Comparison of ENCODE assay signal across 8 cellular contexts in the genomic region with DNA sequence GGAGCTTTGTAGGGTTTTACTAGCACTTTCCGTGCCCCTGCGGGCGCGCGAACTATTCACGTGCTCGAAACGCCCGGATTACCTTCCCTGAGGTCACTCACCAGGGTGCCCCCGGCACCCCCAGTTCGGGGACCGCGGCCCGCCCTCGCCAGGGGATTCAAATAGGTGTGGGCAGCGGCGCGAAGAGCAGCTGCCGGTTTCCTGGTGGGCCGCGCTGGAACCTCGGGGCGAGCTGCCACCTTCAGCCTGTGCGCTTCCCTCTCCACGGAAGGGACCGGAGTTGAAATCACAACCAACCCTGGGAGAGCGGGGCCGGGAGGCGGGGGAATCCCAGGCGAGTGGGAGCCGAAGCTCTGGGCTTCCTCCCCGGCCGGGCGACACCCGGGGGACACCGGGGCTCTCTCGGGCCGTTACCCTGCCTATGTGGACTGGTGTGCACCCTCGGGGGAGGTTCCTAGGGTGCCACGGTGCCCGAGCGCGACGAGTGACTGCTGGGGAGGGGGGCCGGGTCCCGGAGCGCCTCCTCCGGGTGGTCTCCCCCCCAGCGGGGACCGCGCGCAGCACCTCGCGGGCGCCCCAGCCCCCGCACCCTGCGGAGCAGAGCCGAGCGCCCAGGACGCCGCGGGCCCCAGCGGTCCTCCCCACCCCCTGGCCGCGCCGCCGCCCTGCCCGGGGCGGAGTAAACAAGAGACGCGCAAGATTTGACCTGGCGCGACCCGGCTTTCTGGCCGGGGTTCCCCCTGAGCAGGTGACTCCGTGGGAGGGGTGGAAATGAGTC. TPM values are rescaled to one million over a fixed set of nuclear protein-coding genes. Genes with fewer than 3 reads are reported as not detected.
DNase-seq lines count a peak whose midpoint lies in the region; ATAC-seq and TF ChIP-seq lines count a peak whose summit lies in the region.

No MANE protein-coding gene starts in this region.

- no CpG with 5 or more reads among the region's 76 CpGs for WGBS in trophoblast cell (ENCODE audit: extremely low coverage, insufficient coverage, insufficient read length)
- WGBS in upper lobe of left lung, 2 donors = 0% methylated on average over 21 to 39 of the region's 76 CpGs

- H3K4me1 ChIP-seq in cardiac muscle cell (ENCODE audit: low read depth) (peaks cover 9% of the 10 kb centered on the region), trophoblast cell (ENCODE audit: control insufficient read depth in 1 of 2, insufficient read depth in 2 of 2, low read length in 2 of 2) (peaks cover 0 to 2% of the 10 kb centered on the region in 2 experiments), upper lobe of left lung (peaks cover 13 to 16% (median 14%) of the 10 kb centered on the region in 4 donors)

- H3K9me3 ChIP-seq in cardiac muscle cell (ENCODE audit: low read depth) (no peaks in the 10 kb centered on the region), trophoblast cell (ENCODE audit: insufficient read depth, low read depth, low read length) (peaks cover 2% of the 10 kb centered on the region), upper lobe of left lung (no peaks in the 10 kb centered on the region)

- H3K27me3 ChIP-seq in BJ (ENCODE audit: control insufficient read depth, insufficient read depth, low read length) (no peaks in the 10 kb centered on the region), cardiac muscle cell (no peaks in the 10 kb centered on the region), trophoblast cell (ENCODE audit: insufficient read depth, low read length) (no peaks in the 10 kb centered on the region), upper lobe of left lung (no peaks in the 10 kb centered on the region)

- H3K36me3 ChIP-seq in BJ (ENCODE audit: control insufficient read depth, insufficient read depth, low read length) (no peaks in the 10 kb centered on the region), cardiac muscle cell (no peaks in the 10 kb centered on the region), trophoblast cell (ENCODE audit: control insufficient read depth in 1 of 2, insufficient read depth in 2 of 2, low read length in 2 of 2) (no peaks in the 10 kb centered on the region), upper lobe of left lung (no peaks in the 10 kb centered on the region)

- H3K27ac ChIP-seq in cardiac muscle cell (peak overlapping the region; percentile 100), trophoblast cell (ENCODE audit: low read depth, low read length) (peak overlapping the region; percentile 85), upper lobe of left lung (peak overlapping the region; percentile 97 to 100 (median 99))

- H2AK5ac ChIP-seq in trophoblast cell (ENCODE audit: low read length) = peak overlapping the region; percentile 71

- H3K4me3 Mint-ChIP-seq in activated naive CD8-positive, alpha-beta T cell treated with anti-CD3 and anti-CD28 coated beads for 36 hours = peak overlapping the region; percentile 91

- H3K4me3 ChIP-seq in BJ (ENCODE audit: low read depth, low read length) (peak overlapping the region; percentile 87), cardiac muscle cell (peak overlapping the region; percentile 94), trophoblast cell (ENCODE audit: low read depth, low read length) (peak overlapping the region; percentile 98), upper lobe of left lung (peak overlapping the region; percentile 64 to 84 (median 80))

- peak overlapping the region; percentile 97 for H3K27ac Mint-ChIP-seq in activated naive CD8-positive, alpha-beta T cell treated with anti-CD3 and anti-CD28 coated beads for 36 hours

- H3K4me1 Mint-ChIP-seq in activated naive CD8-positive, alpha-beta T cell treated with anti-CD3 and anti-CD28 coated beads for 36 hours = peaks cover 32% of the 10 kb centered on the region

- peak overlapping the region; percentile 98 for H2AFZ ChIP-seq in trophoblast cell (ENCODE audit: insufficient read depth, low read length, poor library complexity)

- peaks cover 16% of the 10 kb centered on the region for H3K79me2 ChIP-seq in trophoblast cell (ENCODE audit: control insufficient read depth, insufficient read depth, low read length, poor library complexity)

- peak overlapping the region; percentile 78 for H3K4ac ChIP-seq in trophoblast cell (ENCODE audit: low read depth, low read length)

- H3K9ac ChIP-seq in trophoblast cell (ENCODE audit: low read length) = no peak overlapping the region

- peaks cover 5% of the 10 kb centered on the region for H3K27me3 Mint-ChIP-seq in activated naive CD8-positive, alpha-beta T cell treated with anti-CD3 and anti-CD28 coated beads for 36 hours

- peak overlapping the region; percentile 86 for H4K12ac ChIP-seq in trophoblast cell (ENCODE audit: low read depth, low read length)

- H3K14ac ChIP-seq in trophoblast cell (ENCODE audit: low read length) = peak overlapping the region; percentile 41

- H3K23ac ChIP-seq in trophoblast cell (ENCODE audit: low read length) = no peak overlapping the region

- H3K79me1 ChIP-seq in trophoblast cell (ENCODE audit: low read length) = peaks cover 23% of the 10 kb centered on the region

- POLR2A ChIA-PET in BJ (lab: Charles Lee) = interaction anchor here (0.6 kb wide), 1 partner anchor 100 kb away, joined by 9 read pairs; no protein-coding TSS in a partner anchor

- H3K18ac ChIP-seq in trophoblast cell (ENCODE audit: low read length) = peak overlapping the region; percentile 94

- TF ChIP-seq CTCF in BJ (IDR thresholded peaks at IDR 0.05; ENCODE audit: insufficient read depth, low read depth, low read length) = no peak
- no peak for TF ChIP-seq CTCF in cardiac muscle cell (IDR thresholded peaks at IDR 0.05; ENCODE audit: low read depth, low read length)
- TF ChIP-seq CTCF in upper lobe of left lung (IDR thresholded peaks at IDR 0.05) = peak in 2 of 6 experiments; percentile 16 to 28

- CTCF ChIA-PET in BJ (lab: Yijun Ruan, JAX) = interaction anchor here (0.8 to 1.3 kb wide), 3 partner anchors 251 to 267 kb away, joined by 3 to 6 read pairs (median 4); no protein-coding TSS in a partner anchor

- TF ChIP-seq EP300 in upper lobe of left lung (IDR thresholded peaks at IDR 0.05) = peak in 2 of 4 donors; percentile 46 to 88

- peak overlapping the region; percentile 70 for H4K8ac ChIP-seq in trophoblast cell (ENCODE audit: low read depth, low read length)

- H3K36me3 Mint-ChIP-seq in activated naive CD8-positive, alpha-beta T cell treated with anti-CD3 and anti-CD28 coated beads for 36 hours = peaks cover 15% of the 10 kb centered on the region

- H2BK5ac ChIP-seq in trophoblast cell (ENCODE audit: low read depth, low read length, poor library complexity) = peak overlapping the region; percentile 76

- peak overlapping the region; percentile 85 for H4K91ac ChIP-seq in trophoblast cell (ENCODE audit: low read depth, low read length)

- TF ChIP-seq POLR2A in upper lobe of left lung (IDR thresholded peaks at IDR 0.05) = peak in 3 of 4 donors; percentile 85 to 95 (median 92)

- DNase-seq in BJ (ENCODE audit: low read depth) (no peak), GM19238 (ENCODE audit: insufficient read length, low spot score) (peak; percentile 69), cardiac muscle cell (ENCODE audit: low read depth in 1 of 2, low spot score in 1 of 2) (peak; percentile 71 to 78), trophoblast cell (peak; percentile 86 to 91), upper lobe of left lung (peak; percentile 91 to 96)
- DNase-seq in activated naive CD8-positive, alpha-beta T cell treated with anti-CD3 and anti-CD28 coated beads for 36 hours = peak; percentile 87

- H2BK120ac ChIP-seq in trophoblast cell (ENCODE audit: insufficient read depth, low read length, poor library complexity) = peak overlapping the region; percentile 97

- H2BK12ac ChIP-seq in trophoblast cell (ENCODE audit: low read length) = peak overlapping the region; percentile 21

- ATAC-seq in HG03354 (IDR thresholded peaks at IDR 0.05; ENCODE audit: poor library complexity, severe bottlenecking, unreplicated experiment) = peak; percentile 55
- ATAC-seq in SK-N-SH treated with all-trans-retinoic acid at 6 μM for 48 hours = peak; percentile 41
- peak; percentile 71 to 81 for ATAC-seq in upper lobe of left lung (ENCODE audit: low FRiP score in 2 of 2)

- peak overlapping the region; percentile 100 for H3K4me2 ChIP-seq in trophoblast cell (ENCODE audit: low read length)

- no peaks in the 10 kb centered on the region for H3K9me3 Mint-ChIP-seq in activated naive CD8-positive, alpha-beta T cell treated with anti-CD3 and anti-CD28 coated beads for 36 hours

TF ChIP-seq in SK-N-SH treated with all-trans-retinoic acid at 6 μM for 48 hours, 23 proteins besides CTCF, POLR2A, EP300 and RAD21:
- TF ChIP-seq, protein P1, sequence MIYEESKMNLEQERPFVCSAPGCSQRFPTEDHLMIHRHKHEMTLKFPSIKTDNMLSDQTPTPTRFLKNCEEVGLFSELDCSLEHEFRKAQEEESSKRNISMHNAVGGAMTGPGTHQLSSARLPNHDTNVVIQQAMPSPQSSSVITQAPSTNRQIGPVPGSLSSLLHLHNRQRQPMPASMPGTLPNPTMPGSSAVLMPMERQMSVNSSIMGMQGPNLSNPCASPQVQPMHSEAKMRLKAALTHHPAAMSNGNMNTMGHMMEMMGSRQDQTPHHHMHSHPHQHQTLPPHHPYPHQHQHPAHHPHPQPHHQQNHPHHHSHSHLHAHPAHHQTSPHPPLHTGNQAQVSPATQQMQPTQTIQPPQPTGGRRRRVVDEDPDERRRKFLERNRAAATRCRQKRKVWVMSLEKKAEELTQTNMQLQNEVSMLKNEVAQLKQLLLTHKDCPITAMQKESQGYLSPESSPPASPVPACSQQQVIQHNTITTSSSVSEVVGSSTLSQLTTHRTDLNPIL (CRISPR knock-in tag; IDR thresholded peaks at IDR 0.05; ENCODE audit: low read depth) = peak; percentile 34; the same call in 1 of the 2 replicates
- 0 out of 2 replicates have a peak, but pooled peaks have one; percentile 52 for TF ChIP-seq CSDC2 (CRISPR knock-in tag; IDR thresholded peaks at IDR 0.05)
- TF ChIP-seq ZNF565 (CRISPR knock-in tag; conservative IDR thresholded peaks at IDR 0.05; ENCODE audit: low read depth) = no peak

RNA-seq across cellular contexts. Expression of a gene that starts 2.1 kb away (rescaled TPM):
- polyA plus RNA-seq in BJ (2011; rRNA removed) (3.7 and 5.5 TPM in 2 replicates), cardiac muscle cell (3.6 and 4.8 TPM in 2 replicates)
- 10.1 and 14.8 TPM in 2 replicates for polyA minus RNA-seq in BJ (2011; rRNA and poly(A)+ RNA removed)
- 10 to 100 TPM; 27.1 to 28.8 TPM for total RNA-seq in activated naive CD8-positive, alpha-beta T cell treated with anti-CD3 and anti-CD28 coated beads for 36 hours
- total RNA-seq in cardiac muscle cell (12.0 and 18.0 TPM in 2 replicates), upper lobe of left lung (10 to 100 TPM; 10.4 to 32.5 (median 19.6) TPM)
- 4.3 and 4.6 TPM in 2 replicates for polyA plus RNA-seq in trophoblast cell (2013)
